Comparison of ENCODE assay signal across 7 cellular contexts in genomic region chr1:26694597-26695416, GRCh38. TPM values are rescaled to one million over a fixed set of nuclear protein-coding genes. Genes with fewer than 3 reads are reported as not detected.
DNase-seq lines count a peak whose midpoint lies in the region; ATAC-seq, FAIRE-seq and TF ChIP-seq lines count a peak whose summit lies in the region.

No MANE protein-coding gene starts in this region.

- H3K36me3 Mint-ChIP-seq in GM23338 (ENCODE audit: low read depth): no peaks in the 10 kb centered on the region; the same call in 2 of the 3 replicates

- H2AFZ ChIP-seq in GM23338: no peak overlapping the region

- H3K27me3 ChIP-seq in GM23338 (ENCODE audit: insufficient read depth) (peaks cover 13% of the 10 kb centered on the region), esophagus (ENCODE audit: control insufficient read depth in 1 of 2, insufficient read depth in 2 of 2, low read length in 2 of 2) (no peaks in the 10 kb centered on the region), rectal smooth muscle tissue (ENCODE audit: control insufficient read depth, insufficient read depth, low read length) (no peaks in the 10 kb centered on the region)

- H3K4me3 ChIP-seq in GM23338 (peak overlapping the region; percentile 68), esophagus (ENCODE audit: low read depth in 1 of 2, low read length in 2 of 2) (peak overlapping the region; percentile 67 to 94), rectal smooth muscle tissue (ENCODE audit: low read length) (peak overlapping the region; percentile 82)

- H3K27ac Mint-ChIP-seq in GM23338: 0 out of 2 replicates have a peak overlapping the region, but pooled peaks have one; percentile 17

- intact Hi-C loops in head of caudate nucleus (cut with DNase I): loop anchor here (2.0 to 10.0 kb wide), 2 partner anchors 92 to 540 kb away; partner anchors contain the start of genes PIGV and WDTC1

- peak overlapping the region; percentile 58 for H3K9ac ChIP-seq in rectal smooth muscle tissue (ENCODE audit: low read length)

- WGBS in esophagus, 2 donors: 7 to 8% methylated on average over 19 of the region's 19 CpGs

- no peak for TF ChIP-seq CTCF in GM23338 (conservative IDR thresholded peaks at IDR 0.05; ENCODE audit: low read depth in 2 of 2)
- no peak for TF ChIP-seq CTCF in RWPE1 (conservative IDR thresholded peaks at IDR 0.05; ENCODE audit: low read depth)

- no peak for ATAC-seq in GM23338

- peaks cover 13% of the 10 kb centered on the region for H3K27me3 Mint-ChIP-seq in GM23338 (ENCODE audit: insufficient read depth, low read depth, poor library complexity)

- peak overlapping the region; percentile 82 for H3K4me3 Mint-ChIP-seq in GM23338

- FAIRE-seq in frontal cortex (lab: Jason Lieb, UNC): no peak

- POLR2A ChIA-PET in RWPE1 (lab: Yijun Ruan, JAX; ENCODE audit: low non-redundant PET): no interaction called here

- peaks cover 34% of the 10 kb centered on the region for H3K79me2 ChIP-seq in GM23338 (replicated peaks; ENCODE audit: insufficient read depth)

- H3K4me1 ChIP-seq in GM23338 (ENCODE audit: insufficient read depth) (peaks cover 36% of the 10 kb centered on the region), esophagus (ENCODE audit: control insufficient read depth in 2 of 2, insufficient read depth in 2 of 2, low read length in 1 of 2) (peaks cover 3% of the 10 kb centered on the region in 2 donors), rectal smooth muscle tissue (ENCODE audit: control insufficient read depth, insufficient read depth, low read length) (peaks cover 35% of the 10 kb centered on the region)

- H3K36me3 ChIP-seq in GM23338 (ENCODE audit: insufficient read depth): no peaks in the 10 kb centered on the region
- H3K36me3 ChIP-seq in esophagus (ENCODE audit: control insufficient read depth in 2 of 2, insufficient read depth in 2 of 2, low read length in 1 of 2): no peaks in the 10 kb centered on the region
- H3K36me3 ChIP-seq in rectal smooth muscle tissue (ENCODE audit: control insufficient read depth, insufficient read depth, low read length): no peaks in the 10 kb centered on the region

- H3K4me1 Mint-ChIP-seq in GM23338: peaks cover 22% of the 10 kb centered on the region

- no peaks in the 10 kb centered on the region for H3F3A ChIP-seq in GM23338 (replicated peaks; ENCODE audit: low read depth)

- peak overlapping the region; percentile 91 for H3K4me2 ChIP-seq in GM23338

- H3K9me3 ChIP-seq in esophagus (ENCODE audit: control insufficient read depth in 2 of 2, insufficient read depth in 1 of 2, low read depth in 1 of 2, low read length in 1 of 2): no peaks in the 10 kb centered on the region

- peaks cover 25% of the 10 kb centered on the region; the same call in 2 of the 3 replicates for H3K9me3 Mint-ChIP-seq in GM23338

- H3K27ac ChIP-seq in GM23338 (ENCODE audit: low read depth): no peak overlapping the region
- H3K27ac ChIP-seq in RWPE1: peak overlapping the region; percentile 99
- H3K27ac ChIP-seq in esophagus (ENCODE audit: low read depth in 2 of 2, low read length in 1 of 2): peak overlapping the region; percentile 98 to 99
- peak overlapping the region; percentile 91 for H3K27ac ChIP-seq in rectal smooth muscle tissue (ENCODE audit: low read depth, low read length)

- peaks cover 16% of the 10 kb centered on the region for H4K20me1 ChIP-seq in GM23338 (replicated peaks; ENCODE audit: insufficient read depth)

- DNase-seq in GM23338 (ENCODE audit: low spot score) (no peak), RWPE1 (ENCODE audit: low spot score) (no peak), head of caudate nucleus (no peak), frontal cortex (ENCODE audit: low spot score in 2 of 2) (no peak), cerebellar cortex (ENCODE audit: low spot score) (no peak)

- H3K9me2 ChIP-seq in GM23338 (ENCODE audit: insufficient read depth): no peaks in the 10 kb centered on the region

- CTCF ChIA-PET in RWPE1 (lab: Yijun Ruan, JAX): no interaction called here

TF ChIP-seq in GM23338, 12 proteins besides CTCF, POLR2A, EP300 and RAD21 (continues in another document):
- TF ChIP-seq POLR2AphosphoS5 (IDR thresholded peaks at IDR 0.05; ENCODE audit: low read depth) (no peak), STAT1 (IDR thresholded peaks at IDR 0.05; ENCODE audit: unreplicated experiment) (no peak), EZH2phosphoT487 (IDR thresholded peaks at IDR 0.05; ENCODE audit: unreplicated experiment) (no peak), EZH2 (IDR thresholded peaks at IDR 0.05; ENCODE audit: low read depth, unreplicated experiment) (no peak), ZNF331 (CRISPR knock-in tag; IDR thresholded peaks at IDR 0.05; ENCODE audit: low read depth) (no peak), NANOG (IDR thresholded peaks at IDR 0.05; ENCODE audit: borderline replicate concordance) (no peak), ZNF462 (CRISPR knock-in tag; IDR thresholded peaks at IDR 0.05) (no peak), ETS1 (IDR thresholded peaks at IDR 0.05) (no peak), JUNB (IDR thresholded peaks at IDR 0.05; ENCODE audit: unreplicated experiment) (no peak), ZNF114 (CRISPR knock-in tag; IDR thresholded peaks at IDR 0.05) (no peak)

RNA-seq across cellular contexts. Expression of gene ARID1A, which starts 1.0 kb away (rescaled TPM):
- 82.1 and 104 TPM in 2 replicates for total RNA-seq in GM23338 (2014; rRNA removed; shearing (Covaris generic))
- polyA plus RNA-seq in GM23338 (2016; fragmentation: Nextera tagmentation; extraction: Ambion mirVana) (50.0 and 62.6 TPM in 2 replicates), esophagus (10 to 100 TPM; 15.9 to 17.8 TPM)
- 17.1 TPM for total RNA-seq in frontal cortex
